9 cellular contexts compared by ENCODE assay signal in the genomic region with DNA sequence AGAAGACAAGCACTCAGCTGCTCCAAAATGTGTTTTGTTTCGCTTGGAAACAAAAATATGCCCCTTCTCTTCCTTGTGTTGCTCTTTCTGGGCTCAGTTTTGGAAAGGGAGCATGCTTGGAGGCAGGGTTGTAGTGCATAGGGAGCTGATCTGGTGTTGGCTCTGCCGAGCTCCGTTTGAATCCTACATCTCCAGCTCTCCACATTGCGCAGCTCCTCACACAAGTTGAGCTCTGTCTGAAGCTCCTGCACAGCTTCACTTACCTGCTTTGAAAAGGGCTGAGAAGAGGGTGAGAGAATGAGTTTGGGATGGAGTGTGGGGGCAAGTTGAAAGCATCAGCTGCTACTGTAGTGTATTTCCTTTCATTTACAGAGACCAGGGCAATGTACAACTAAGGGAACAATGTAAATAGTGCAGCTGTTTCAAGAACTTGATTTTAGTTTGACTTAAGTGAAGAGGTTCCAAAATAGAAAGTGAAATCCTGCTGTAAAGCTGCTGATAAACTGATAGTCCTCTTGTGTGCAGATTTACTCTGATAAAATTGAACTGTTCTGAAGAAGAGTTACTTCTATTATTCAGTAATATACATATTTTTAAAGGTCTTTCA.
A peak's percentile ranks its signal among the peaks of the same experiment; 100 is the strongest.
DNase-seq lines count a peak whose midpoint lies in the region; ATAC-seq and TF ChIP-seq lines count a peak whose summit lies in the region.
"Had no signal": no experiment of that assay in that cellular context is flagged by ENCODE, and none has a peak within 500 bp of the region (broad histone marks: within the 10 kb centered on the region; RNA-seq: fewer than 3 reads in every experiment).

No MANE protein-coding gene starts in this region.

- no peaks in the 10 kb centered on the region for H4K20me1 ChIP-seq in Karpas-422 (ENCODE audit: insufficient read depth, low read depth, low read length)

- H3K9me3 ChIP-seq in Karpas-422 (ENCODE audit: low read length) (no peaks in the 10 kb centered on the region), mucosa of descending colon (no peaks in the 10 kb centered on the region)

- H3K4me1 ChIP-seq in Karpas-422 (ENCODE audit: low read length): peaks cover 47% of the 10 kb centered on the region
- H3K4me1 ChIP-seq in mucosa of descending colon (ENCODE audit: low read depth): no peaks in the 10 kb centered on the region

- H3K4me3 ChIP-seq in Karpas-422 (ENCODE audit: low read length) (no peak overlapping the region), mucosa of descending colon (no peak overlapping the region)

- H3K27me3 ChIP-seq in Karpas-422 (ENCODE audit: low read length): no peaks in the 10 kb centered on the region

- H3K9me2 ChIP-seq in Karpas-422 (replicated peaks; ENCODE audit: insufficient read depth, low read length): no peaks in the 10 kb centered on the region

- H3K4me2 ChIP-seq in Karpas-422 (ENCODE audit: low read depth, low read length, poor library complexity, severe bottlenecking): peak overlapping the region; percentile 31

- H3K27ac ChIP-seq in Karpas-422 (ENCODE audit: low read length): peak overlapping the region; percentile 21

- intact Hi-C loops in mucosa of descending colon (cut with DNase I, micrococcal nuclease): no loop called here

- DNase-seq in Karpas-422: no peak
- DNase-seq in mucosa of descending colon: no peak
- no peak for DNase-seq in COLO668 (lab: John Stamatoyannopoulos, UW; ENCODE audit: unreplicated experiment)
- DNase-seq in activated CD4-positive, alpha-beta T cell treated with anti-CD3 and anti-CD28 coated beads for 1 hour: no peak
- no peak for DNase-seq in SKM-1 treated with dmso at 0.1 percent for 144 hours (lab: John Stamatoyannopoulos, UW; ENCODE audit: unreplicated experiment)
- DNase-seq: activated naive CD4-positive, alpha-beta T cell treated with anti-CD3 and anti-CD28 coated beads for 36 hours had no signal

- no peaks in the 10 kb centered on the region for H3K36me3 ChIP-seq in Karpas-422 (ENCODE audit: insufficient read depth, low read length)
- H3K36me3 ChIP-seq in mucosa of descending colon (ENCODE audit: low read depth): no peaks in the 10 kb centered on the region

- H2AFZ ChIP-seq in Karpas-422 (ENCODE audit: low read length): no peak overlapping the region

- TF ChIP-seq CTCF in mucosa of descending colon (IDR thresholded peaks at IDR 0.05): no peak

- peak overlapping the region; percentile 10; the same call in 1 of the 2 replicates for H3K9ac ChIP-seq in Karpas-422 (ENCODE audit: low read length)

- H3K79me2 ChIP-seq in Karpas-422 (ENCODE audit: low read length): no peaks in the 10 kb centered on the region

- peak; percentile 54 for ATAC-seq in GM18511 (IDR thresholded peaks at IDR 0.05; ENCODE audit: unreplicated experiment)
- ATAC-seq in GM21786 (IDR thresholded peaks at IDR 0.05; ENCODE audit: unreplicated experiment): peak; percentile 53
- peak; percentile 56 for ATAC-seq in mucosa of descending colon
- ATAC-seq in GM19397 (IDR thresholded peaks at IDR 0.05; ENCODE audit: unreplicated experiment): no peak
